In genomic region chr15:32936283-32936918, GRCh38 we compare ENCODE assay signal across 9 cellular contexts.
DNase-seq lines count a peak whose midpoint lies in the region; ATAC-seq, FAIRE-seq and TF ChIP-seq lines count a peak whose summit lies in the region.
"Had no signal": no experiment of that assay in that cellular context is flagged by ENCODE, and none has a peak within 500 bp of the region (broad histone marks: within the 10 kb centered on the region; RNA-seq: fewer than 3 reads in every experiment).

No MANE protein-coding gene starts in this region.

- no peak overlapping the region; the same call in 1 of the 2 replicates for H3K14ac ChIP-seq in H9 (ENCODE audit: insufficient read depth, low read length)

- H3K18ac ChIP-seq in H9 (ENCODE audit: insufficient read length, low read depth, low read length) = no peak overlapping the region

- no peak overlapping the region for H4K8ac ChIP-seq in H9 (replicated peaks; ENCODE audit: insufficient read length, low read depth, low read length)

- H3K9me3 Mint-ChIP-seq in H9 = peaks cover 13 to 17% of the 10 kb centered on the region in 2 experiments

- intact Hi-C loops in kidney (cut with DNase I) = no loop called here

- H3K27ac ChIP-seq in H9 (ENCODE audit: insufficient read length, low read depth, low read length) = no peak overlapping the region
- no peak overlapping the region for H3K27ac ChIP-seq in kidney (ENCODE audit: low read depth in 2 of 2, low read length in 2 of 2)

- no peaks in the 10 kb centered on the region for H3K4me1 ChIP-seq in H9 (ENCODE audit: insufficient read depth, low read length)
- no peaks in the 10 kb centered on the region for H3K4me1 ChIP-seq in kidney (ENCODE audit: control insufficient read depth in 1 of 2, insufficient read depth in 1 of 2, low read depth in 1 of 2, low read length in 2 of 2)

- FAIRE-seq in kidney (lab: Jason Lieb, UNC) = no peak
- FAIRE-seq: GM12891 had no signal

- no peaks in the 10 kb centered on the region for H4K20me1 ChIP-seq in H9 (ENCODE audit: control insufficient read depth, insufficient read depth, insufficient read length)

- ATAC-seq in GM21576 (IDR thresholded peaks at IDR 0.05; ENCODE audit: unreplicated experiment) (no peak), GM21390 (IDR thresholded peaks at IDR 0.05; ENCODE audit: unreplicated experiment) (no peak)

- H3K27ac Mint-ChIP-seq in H9 = no peak overlapping the region

- H3K27me3 ChIP-seq in H9 (ENCODE audit: insufficient read depth, low read length) = no peaks in the 10 kb centered on the region; the same call in 1 of the 2 replicates

- H2BK5ac ChIP-seq in H9 (ENCODE audit: insufficient read length, low read length) = no peak overlapping the region

- no peak overlapping the region for H3K4ac ChIP-seq in H9 (ENCODE audit: low read depth, low read length)

- H3K79me1 ChIP-seq in H9 (ENCODE audit: insufficient read depth, low read depth, low read length, poor library complexity, severe bottlenecking) = no peaks in the 10 kb centered on the region

- no peak overlapping the region for H2BK120ac ChIP-seq in H9 (ENCODE audit: low read depth, low read length, poor library complexity, severe bottlenecking)

- no peak overlapping the region for H2AFZ ChIP-seq in H9 (ENCODE audit: low read length)

- H3K23ac ChIP-seq in H9 (ENCODE audit: insufficient read length, low read depth, low read length) = no peak overlapping the region

- H3K36me3 Mint-ChIP-seq in H9 (ENCODE audit: insufficient read depth in 1 of 3, low read depth in 3 of 3) = peaks cover 3 to 15% (median 6%) of the 10 kb centered on the region in 3 experiments; a peak in 6 of 7 replicates

- in situ Hi-C loops in ACHN (cut with HindIII; ENCODE audit: low pct_ligation_motif_present, low pct_unique_long_range_greater_than_20kb, low sequenced_read_pairs) = no loop called here

- no peak overlapping the region for H3K4me3 ChIP-seq in kidney (ENCODE audit: low read length in 2 of 2)

- no peak overlapping the region for H2BK20ac ChIP-seq in H9 (ENCODE audit: low read depth, low read length, poor library complexity, severe bottlenecking)

- no peak overlapping the region for H2AK5ac ChIP-seq in H9 (ENCODE audit: insufficient read length, low read length)

- H3K36me3 ChIP-seq in kidney (ENCODE audit: control insufficient read depth in 1 of 2, insufficient read depth in 2 of 2, low read length in 2 of 2) = no peaks in the 10 kb centered on the region

- H4K91ac ChIP-seq in H9 (ENCODE audit: insufficient read length, low read depth, low read length) = no peak overlapping the region

- no peaks in the 10 kb centered on the region for H3K79me2 ChIP-seq in H9 (ENCODE audit: insufficient read depth, low read length)

- H3K23me2 ChIP-seq in H9 (ENCODE audit: insufficient read length, low read depth, low read length, poor library complexity, severe bottlenecking) = no peaks in the 10 kb centered on the region

- DNase-seq in ACHN = peak; percentile 35
- no peak for DNase-seq in H9
- peak; percentile 52 for DNase-seq in amniotic epithelial cell (ENCODE audit: low read depth)
- no peak for DNase-seq in kidney
- DNase-seq in activated effector memory CD4-positive, alpha-beta T cell treated with Interleukin-2 at 50 U/mL for 16 hours = no peak
- DNase-seq in NCI-H187 treated with DMSO at 0.1 percent for 48 hours (lab: John Stamatoyannopoulos, UW) = no peak

- H3K9me3 ChIP-seq in H9 (ENCODE audit: control insufficient read depth, low read depth, low read length) = no peaks in the 10 kb centered on the region
- no peaks in the 10 kb centered on the region for H3K9me3 ChIP-seq in kidney (ENCODE audit: control insufficient read depth in 1 of 2, low read length in 2 of 2)

- H2BK12ac ChIP-seq in H9 (ENCODE audit: insufficient read length, low read depth, low read length) = no peak overlapping the region

- TF ChIP-seq CTCF in H9 (conservative IDR thresholded peaks at IDR 0.05) (peak; percentile 67), kidney (IDR thresholded peaks at IDR 0.05; ENCODE audit: borderline replicate concordance, extremely low read depth, insufficient read depth) (peak; percentile 43)

- no peak overlapping the region for H3K4me2 ChIP-seq in H9 (ENCODE audit: insufficient read depth, insufficient read length, low read length)

- no peak overlapping the region for H3K4me3 Mint-ChIP-seq in H9

- no peak overlapping the region for H3T11ph ChIP-seq in H9 (ENCODE audit: low read length)

- H3K56ac ChIP-seq in H9 (ENCODE audit: insufficient read length, low read depth, low read length) = peak overlapping the region; percentile 50

- H3K9ac ChIP-seq in H9 (ENCODE audit: extremely low read depth, insufficient read length, low read length) (no peak overlapping the region), kidney (ENCODE audit: low read length in 2 of 2) (no peak overlapping the region)

- WGBS in H9 (ENCODE audit: extremely low coverage, insufficient read length, low lambda C conversion rate) = no CpG with 5 or more reads among the region's 1 CpG

- peaks cover 3 to 4% of the 10 kb centered on the region in 2 experiments; a peak in 3 of 4 replicates for H3K4me1 Mint-ChIP-seq in H9

- peaks cover 1% of the 10 kb centered on the region; the same call in 1 of the 2 replicates for H3K27me3 Mint-ChIP-seq in H9 (ENCODE audit: low read depth)

- H4K5ac ChIP-seq in H9 (ENCODE audit: insufficient read length, low read depth, low read length) = no peak overlapping the region

- H2BK15ac ChIP-seq in H9 (ENCODE audit: low read depth, low read length) = no peak overlapping the region

Comparison
In these comparisons a context has a peak if more than half of its experiments do, and no peak if none do; other contexts are left out.
1. DNase-seq: peak in ACHN (single experiment) and amniotic epithelial cell (single experiment); none in H9 (single experiment), kidney (single experiment), activated effector memory CD4-positive, alpha-beta T cell treated with Interleukin-2 at 50 U/mL for 16 hours (single experiment) and NCI-H187 treated with DMSO at 0.1 percent for 48 hours (single experiment).